1 cellular context compared by ENCODE assay signal in genomic region chr10:117262296-117263293, GRCh38.
TF ChIP-seq lines count a peak whose summit lies in the region.

No MANE protein-coding gene starts in this region.

TF ChIP-seq in K562, 482 proteins besides CTCF, POLR2A, EP300 and RAD21 (continued from another document and continues in another):
- TF ChIP-seq EWSR1 (IDR thresholded peaks at IDR 0.05; ENCODE audit: borderline replicate concordance, low read depth, partially characterized antibody) (no peak), TCF3 (CRISPR knock-in tag; IDR thresholded peaks at IDR 0.05) (peak; percentile 75), NFE2 (IDR thresholded peaks at IDR 0.05; ENCODE audit: low read depth) (no peak), ELK1 (CRISPR knock-in tag; IDR thresholded peaks at IDR 0.05) (no peak), CCNT2 (IDR thresholded peaks at IDR 0.05; ENCODE audit: borderline replicate concordance, extremely low read depth, insufficient read length, low read depth, low read length) (peak; percentile 19), BRF1 (IDR thresholded peaks at IDR 0.05; ENCODE audit: borderline replicate concordance, extremely low read depth, insufficient read length) (no peak), CHD1 (IDR thresholded peaks at IDR 0.05; ENCODE audit: low read length) (no peak), PHF20 (IDR thresholded peaks at IDR 0.05; ENCODE audit: partially characterized antibody) (no peak), ZNF121 (CRISPR knock-in tag; conservative IDR thresholded peaks at IDR 0.05) (peak; percentile 23; the same call in 1 of the 2 replicates), POLR2AphosphoS5 (IDR thresholded peaks at IDR 0.05; ENCODE audit: control insufficient read depth, insufficient read depth, low read depth, low read length) (peak; percentile 46; the same call in 1 of the 2 replicates), ZFP91 (CRISPR knock-in tag; IDR thresholded peaks at IDR 0.05) (no peak), ZNF551 (CRISPR knock-in tag; IDR thresholded peaks at IDR 0.05) (no peak), CHD7 (IDR thresholded peaks at IDR 0.05; ENCODE audit: low read depth, low read length) (no peak), MEIS2 (IDR thresholded peaks at IDR 0.05; ENCODE audit: partially characterized antibody) (peak; percentile 8), ZNF239 (CRISPR knock-in tag; IDR thresholded peaks at IDR 0.05) (no peak), STAT5A (IDR thresholded peaks at IDR 0.05; ENCODE audit: borderline replicate concordance, low read length) (peak; percentile 21; the same call in 1 of the 2 replicates), PML (IDR thresholded peaks at IDR 0.05; ENCODE audit: low read length) (0 out of 2 replicates have a peak, but pooled peaks have one; percentile 44), RNF2 (IDR thresholded peaks at IDR 0.05) (no peak), RCOR1 (IDR thresholded peaks at IDR 0.05; ENCODE audit: borderline replicate concordance in 1 of 2, low read depth in 2 of 2, low read length in 2 of 2) (peak in 1 of 2 experiments; percentile 51; a peak in 1 of 4 replicates), ATF6 (CRISPR knock-in tag; IDR thresholded peaks at IDR 0.05) (no peak), ZNF224 (CRISPR knock-in tag; IDR thresholded peaks at IDR 0.05) (no peak), SAFB2 (IDR thresholded peaks at IDR 0.05; ENCODE audit: borderline replicate concordance, low read depth, low read length, severe bottlenecking) (no peak), ZNF146 (CRISPR knock-in tag; IDR thresholded peaks at IDR 0.05; ENCODE audit: unreplicated experiment) (no peak), STAT6 (CRISPR knock-in tag; IDR thresholded peaks at IDR 0.05) (no peak), SNIP1 (IDR thresholded peaks at IDR 0.05; ENCODE audit: low read depth) (no peak), ZBTB26 (CRISPR knock-in tag; IDR thresholded peaks at IDR 0.05) (no peak), ETV1 (tag; conservative IDR thresholded peaks at IDR 0.05; ENCODE audit: low read depth) (no peak), CBFA2T3 (IDR thresholded peaks at IDR 0.05) (peak; percentile 82), COPS2 (conservative IDR thresholded peaks at IDR 0.05) (no peak), ZNF830 (CRISPR knock-in tag; IDR thresholded peaks at IDR 0.05) (no peak), RB1 (IDR thresholded peaks at IDR 0.05; ENCODE audit: low read depth) (no peak), PCBP2 (IDR thresholded peaks at IDR 0.05; ENCODE audit: low read depth, low read length, poor library complexity, severe bottlenecking) (no peak), SMARCA4 (IDR thresholded peaks at IDR 0.05) (peak; percentile 20; the same call in 1 of the 2 replicates), ETV5 (CRISPR knock-in tag; IDR thresholded peaks at IDR 0.05; ENCODE audit: low read depth) (no peak), ZBTB49 (CRISPR knock-in tag; IDR thresholded peaks at IDR 0.05; ENCODE audit: borderline replicate concordance) (no peak), MXI1 (IDR thresholded peaks at IDR 0.05; ENCODE audit: low read depth, low read length) (no peak), SIRT6 (IDR thresholded peaks at IDR 0.05; ENCODE audit: low read depth, low read length) (no peak), TEAD1 (CRISPR knock-in tag; IDR thresholded peaks at IDR 0.05) (no peak), GATA2 (CRISPR knock-in tag; IDR thresholded peaks at IDR 0.05) (peak; percentile 44; the same call in 1 of the 2 replicates)
